ENCODE assay signal across 1 cellular context in the genomic region with DNA sequence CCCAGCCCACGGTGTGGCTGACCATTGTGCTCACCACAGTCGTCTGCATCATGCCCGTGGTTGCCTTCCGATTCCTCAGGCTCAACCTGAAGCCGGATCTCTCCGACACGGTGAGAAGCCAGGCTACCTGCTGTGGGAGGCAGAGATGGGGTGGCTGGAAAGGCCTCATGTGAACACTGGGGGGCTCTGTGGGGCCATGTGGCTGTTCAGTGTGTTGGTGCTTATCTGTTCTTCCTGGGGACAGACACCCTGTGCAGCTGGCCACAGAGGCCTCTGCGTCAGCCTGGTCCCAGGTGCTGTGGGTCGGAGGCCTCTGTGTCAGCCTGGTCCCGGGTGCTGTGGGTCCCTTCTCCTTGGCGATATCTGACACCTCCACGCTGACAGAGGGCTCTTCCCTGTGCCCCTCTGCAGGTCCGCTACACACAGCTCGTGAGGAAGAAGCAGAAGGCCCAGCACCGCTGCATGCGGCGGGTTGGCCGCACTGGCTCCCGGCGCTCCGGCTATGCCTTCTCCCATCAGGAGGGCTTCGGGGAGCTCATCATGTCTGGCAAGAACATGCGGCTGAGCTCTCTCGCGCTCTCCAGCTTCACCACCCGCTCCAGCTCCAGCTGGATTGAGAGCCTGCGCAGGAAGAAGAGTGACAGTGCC.
TF ChIP-seq lines count a peak whose summit lies in the region.

No MANE protein-coding gene starts in this region.

TF ChIP-seq in HepG2, 621 proteins besides CTCF, POLR2A, EP300 and RAD21:
- TF ChIP-seq NR2F1 (CRISPR knock-in tag; IDR thresholded peaks at IDR 0.05), result no peak
- TF ChIP-seq, protein P1, sequence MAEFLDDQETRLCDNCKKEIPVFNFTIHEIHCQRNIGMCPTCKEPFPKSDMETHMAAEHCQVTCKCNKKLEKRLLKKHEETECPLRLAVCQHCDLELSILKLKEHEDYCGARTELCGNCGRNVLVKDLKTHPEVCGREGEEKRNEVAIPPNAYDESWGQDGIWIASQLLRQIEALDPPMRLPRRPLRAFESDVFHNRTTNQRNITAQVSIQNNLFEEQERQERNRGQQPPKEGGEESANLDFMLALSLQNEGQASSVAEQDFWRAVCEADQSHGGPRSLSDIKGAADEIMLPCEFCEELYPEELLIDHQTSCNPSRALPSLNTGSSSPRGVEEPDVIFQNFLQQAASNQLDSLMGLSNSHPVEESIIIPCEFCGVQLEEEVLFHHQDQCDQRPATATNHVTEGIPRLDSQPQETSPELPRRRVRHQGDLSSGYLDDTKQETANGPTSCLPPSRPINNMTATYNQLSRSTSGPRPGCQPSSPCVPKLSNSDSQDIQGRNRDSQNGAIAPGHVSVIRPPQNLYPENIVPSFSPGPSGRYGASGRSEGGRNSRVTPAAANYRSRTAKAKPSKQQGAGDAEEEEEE (CRISPR knock-in tag; IDR thresholded peaks at IDR 0.05; ENCODE audit: borderline replicate concordance), result no peak
- TF ChIP-seq, protein P2, sequence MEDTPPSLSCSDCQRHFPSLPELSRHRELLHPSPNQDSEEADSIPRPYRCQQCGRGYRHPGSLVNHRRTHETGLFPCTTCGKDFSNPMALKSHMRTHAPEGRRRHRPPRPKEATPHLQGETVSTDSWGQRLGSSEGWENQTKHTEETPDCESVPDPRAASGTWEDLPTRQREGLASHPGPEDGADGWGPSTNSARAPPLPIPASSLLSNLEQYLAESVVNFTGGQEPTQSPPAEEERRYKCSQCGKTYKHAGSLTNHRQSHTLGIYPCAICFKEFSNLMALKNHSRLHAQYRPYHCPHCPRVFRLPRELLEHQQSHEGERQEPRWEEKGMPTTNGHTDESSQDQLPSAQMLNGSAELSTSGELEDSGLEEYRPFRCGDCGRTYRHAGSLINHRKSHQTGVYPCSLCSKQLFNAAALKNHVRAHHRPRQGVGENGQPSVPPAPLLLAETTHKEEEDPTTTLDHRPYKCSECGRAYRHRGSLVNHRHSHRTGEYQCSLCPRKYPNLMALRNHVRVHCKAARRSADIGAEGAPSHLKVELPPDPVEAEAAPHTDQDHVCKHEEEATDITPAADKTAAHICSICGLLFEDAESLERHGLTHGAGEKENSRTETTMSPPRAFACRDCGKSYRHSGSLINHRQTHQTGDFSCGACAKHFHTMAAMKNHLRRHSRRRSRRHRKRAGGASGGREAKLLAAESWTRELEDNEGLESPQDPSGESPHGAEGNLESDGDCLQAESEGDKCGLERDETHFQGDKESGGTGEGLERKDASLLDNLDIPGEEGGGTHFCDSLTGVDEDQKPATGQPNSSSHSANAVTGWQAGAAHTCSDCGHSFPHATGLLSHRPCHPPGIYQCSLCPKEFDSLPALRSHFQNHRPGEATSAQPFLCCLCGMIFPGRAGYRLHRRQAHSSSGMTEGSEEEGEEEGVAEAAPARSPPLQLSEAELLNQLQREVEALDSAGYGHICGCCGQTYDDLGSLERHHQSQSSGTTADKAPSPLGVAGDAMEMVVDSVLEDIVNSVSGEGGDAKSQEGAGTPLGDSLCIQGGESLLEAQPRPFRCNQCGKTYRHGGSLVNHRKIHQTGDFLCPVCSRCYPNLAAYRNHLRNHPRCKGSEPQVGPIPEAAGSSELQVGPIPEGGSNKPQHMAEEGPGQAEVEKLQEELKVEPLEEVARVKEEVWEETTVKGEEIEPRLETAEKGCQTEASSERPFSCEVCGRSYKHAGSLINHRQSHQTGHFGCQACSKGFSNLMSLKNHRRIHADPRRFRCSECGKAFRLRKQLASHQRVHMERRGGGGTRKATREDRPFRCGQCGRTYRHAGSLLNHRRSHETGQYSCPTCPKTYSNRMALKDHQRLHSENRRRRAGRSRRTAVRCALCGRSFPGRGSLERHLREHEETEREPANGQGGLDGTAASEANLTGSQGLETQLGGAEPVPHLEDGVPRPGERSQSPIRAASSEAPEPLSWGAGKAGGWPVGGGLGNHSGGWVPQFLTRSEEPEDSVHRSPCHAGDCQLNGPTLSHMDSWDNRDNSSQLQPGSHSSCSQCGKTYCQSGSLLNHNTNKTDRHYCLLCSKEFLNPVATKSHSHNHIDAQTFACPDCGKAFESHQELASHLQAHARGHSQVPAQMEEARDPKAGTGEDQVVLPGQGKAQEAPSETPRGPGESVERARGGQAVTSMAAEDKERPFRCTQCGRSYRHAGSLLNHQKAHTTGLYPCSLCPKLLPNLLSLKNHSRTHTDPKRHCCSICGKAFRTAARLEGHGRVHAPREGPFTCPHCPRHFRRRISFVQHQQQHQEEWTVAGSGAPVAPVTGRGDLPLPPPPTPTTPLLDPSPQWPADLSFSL (CRISPR knock-in tag; IDR thresholded peaks at IDR 0.05), result no peak
- TF ChIP-seq ZNF101 (CRISPR knock-in tag; IDR thresholded peaks at IDR 0.05; ENCODE audit: borderline replicate concordance, low read depth), result no peak
- TF ChIP-seq, protein P3, sequence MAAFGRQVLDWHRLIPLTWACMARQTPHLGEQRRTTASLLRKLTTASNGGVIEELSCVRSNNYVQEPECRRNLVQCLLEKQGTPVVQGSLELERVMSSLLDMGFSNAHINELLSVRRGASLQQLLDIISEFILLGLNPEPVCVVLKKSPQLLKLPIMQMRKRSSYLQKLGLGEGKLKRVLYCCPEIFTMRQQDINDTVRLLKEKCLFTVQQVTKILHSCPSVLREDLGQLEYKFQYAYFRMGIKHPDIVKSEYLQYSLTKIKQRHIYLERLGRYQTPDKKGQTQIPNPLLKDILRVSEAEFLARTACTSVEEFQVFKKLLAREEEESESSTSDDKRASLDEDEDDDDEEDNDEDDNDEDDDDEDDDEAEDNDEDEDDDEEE (CRISPR knock-in tag; IDR thresholded peaks at IDR 0.05), result no peak
- TF ChIP-seq THAP7 (CRISPR knock-in tag; IDR thresholded peaks at IDR 0.05), result no peak
- TF ChIP-seq ZNF383 (CRISPR knock-in tag; IDR thresholded peaks at IDR 0.05; ENCODE audit: borderline replicate concordance), result no peak
- TF ChIP-seq STAG1 (CRISPR knock-in tag; IDR thresholded peaks at IDR 0.05), result peak; percentile 68
- no peak for TF ChIP-seq CBX5 (CRISPR knock-in tag; IDR thresholded peaks at IDR 0.05; ENCODE audit: borderline replicate concordance)
- TF ChIP-seq NR0B2 (CRISPR knock-in tag; IDR thresholded peaks at IDR 0.05), result no peak
- no peak for TF ChIP-seq UBTF (CRISPR knock-in tag; IDR thresholded peaks at IDR 0.05)
- 0 out of 2 replicates have a peak, but pooled peaks have one; percentile 19 for TF ChIP-seq SALL1 (CRISPR knock-in tag; IDR thresholded peaks at IDR 0.05)
- TF ChIP-seq ZNF556 (CRISPR knock-in tag; IDR thresholded peaks at IDR 0.05; ENCODE audit: borderline replicate concordance), result no peak
- TF ChIP-seq ZNF20 (CRISPR knock-in tag; IDR thresholded peaks at IDR 0.05), result no peak
- no peak for TF ChIP-seq ZNF850 (CRISPR knock-in tag; conservative IDR thresholded peaks at IDR 0.05)
- TF ChIP-seq, protein P4, sequence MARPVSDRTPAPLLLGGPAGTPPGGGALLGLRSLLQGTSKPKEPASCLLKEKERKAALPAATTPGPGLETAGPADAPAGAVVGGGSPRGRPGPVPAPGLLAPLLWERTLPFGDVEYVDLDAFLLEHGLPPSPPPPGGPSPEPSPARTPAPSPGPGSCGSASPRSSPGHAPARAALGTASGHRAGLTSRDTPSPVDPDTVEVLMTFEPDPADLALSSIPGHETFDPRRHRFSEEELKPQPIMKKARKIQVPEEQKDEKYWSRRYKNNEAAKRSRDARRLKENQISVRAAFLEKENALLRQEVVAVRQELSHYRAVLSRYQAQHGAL (CRISPR knock-in tag; IDR thresholded peaks at IDR 0.05; ENCODE audit: not compliant biosample characterization), result no peak
TF ChIP-seq in HepG2: peak in this region for 2.
